In genomic region chr1:51729156-51729823, GRCh38 we compare ENCODE assay signal across 8 cellular contexts.
A peak's percentile ranks its signal among the peaks of the same experiment; 100 is the strongest.
DNase-seq lines count a peak whose midpoint lies in the region; ATAC-seq and TF ChIP-seq lines count a peak whose summit lies in the region.

No MANE protein-coding gene starts in this region.

- no peak overlapping the region for H4K91ac ChIP-seq in H9 (ENCODE audit: insufficient read length, low read depth, low read length)

- peak overlapping the region in 1 of 3 experiments; percentile 97; a peak in 4 of 7 replicates for H3K27ac Mint-ChIP-seq in H9

- H3K56ac ChIP-seq in H9 (ENCODE audit: insufficient read length, low read depth, low read length), result no peak overlapping the region

- H2AK5ac ChIP-seq in H9 (ENCODE audit: insufficient read length, low read length), result no peak overlapping the region

- DNase-seq in G401 (ENCODE audit: low spot score) (peak; percentile 71), H9 (peak; percentile 98), MG63 (peak; percentile 86), non-pigmented ciliary epithelial cell (ENCODE audit: low read depth) (peak; percentile 51)
- peak; percentile 92 for DNase-seq in activated gamma-delta T cell treated with anti-CD3 and anti-CD28 coated beads, Interleukin-2, amount 50 U/mL, for 16 hours (ENCODE audit: low read depth)

- H4K8ac ChIP-seq in H9 (replicated peaks; ENCODE audit: insufficient read length, low read depth, low read length), result no peak overlapping the region

- no peaks in the 10 kb centered on the region for H4K20me1 ChIP-seq in H9 (ENCODE audit: control insufficient read depth, insufficient read depth, insufficient read length)

- TF ChIP-seq EP300 in gastroesophageal sphincter (IDR thresholded peaks at IDR 0.05), result no peak

- no peaks in the 10 kb centered on the region for H3K27me3 Mint-ChIP-seq in H9 (ENCODE audit: low read depth)

- in situ Hi-C loops in G401 (cut with HindIII; ENCODE audit: low sequenced_read_pairs), result no loop called here

- H3K36me3 ChIP-seq in MG63, result no peaks in the 10 kb centered on the region
- H3K36me3 ChIP-seq in gastroesophageal sphincter, result no peaks in the 10 kb centered on the region
- no peaks in the 10 kb centered on the region for H3K36me3 ChIP-seq in subcutaneous abdominal adipose tissue (ENCODE audit: control insufficient read depth in 5 of 5, insufficient read depth in 5 of 5, low read length in 5 of 5)

- H4K5ac ChIP-seq in H9 (ENCODE audit: insufficient read length, low read depth, low read length), result no peak overlapping the region

- no peak overlapping the region for H3K4ac ChIP-seq in H9 (ENCODE audit: low read depth, low read length)

- H3K18ac ChIP-seq in H9 (ENCODE audit: insufficient read length, low read depth, low read length), result no peak overlapping the region

- ATAC-seq in gastroesophageal sphincter, result peak; percentile 78

- peak; percentile 84 for TF ChIP-seq POLR2A in Raji (IDR thresholded peaks at IDR 0.05; ENCODE audit: insufficient read depth, low read depth, low read length)
- no peak for TF ChIP-seq POLR2A in gastroesophageal sphincter (IDR thresholded peaks at IDR 0.05)

- no peak overlapping the region for H2BK15ac ChIP-seq in H9 (ENCODE audit: low read depth, low read length)

- H3K4me2 ChIP-seq in H9 (ENCODE audit: insufficient read depth, insufficient read length, low read length), result peak overlapping the region; percentile 68

- peak overlapping the region; percentile 54 for H3K4me3 ChIP-seq in MG63
- peak overlapping the region; percentile 53 to 59 for H3K4me3 ChIP-seq in gastroesophageal sphincter
- H3K4me3 ChIP-seq in subcutaneous abdominal adipose tissue (ENCODE audit: low read depth in 1 of 5, low read length in 5 of 5), result peak overlapping the region; percentile 69 to 81 (median 79)

- H3K9me3 Mint-ChIP-seq in H9, result no peaks in the 10 kb centered on the region; a peak in 1 of 5 replicates

- WGBS in H9 (ENCODE audit: extremely low coverage, insufficient read length, low lambda C conversion rate), result no CpG with 5 or more reads among the region's 53 CpGs
- 0% methylated on average over 5 to 13 of the region's 53 CpGs for WGBS in gastroesophageal sphincter (ENCODE audit: low coverage in 1 of 2), 2 donors

- H2BK20ac ChIP-seq in H9 (ENCODE audit: low read depth, low read length, poor library complexity, severe bottlenecking), result no peak overlapping the region

- H2BK120ac ChIP-seq in H9 (ENCODE audit: low read depth, low read length, poor library complexity, severe bottlenecking), result no peak overlapping the region

- H3K9me3 ChIP-seq in H9 (ENCODE audit: control insufficient read depth, low read depth, low read length), result no peaks in the 10 kb centered on the region
- H3K9me3 ChIP-seq in MG63, result no peaks in the 10 kb centered on the region
- no peaks in the 10 kb centered on the region for H3K9me3 ChIP-seq in gastroesophageal sphincter
- H3K9me3 ChIP-seq in subcutaneous abdominal adipose tissue (ENCODE audit: control insufficient read depth in 5 of 5, low read length in 5 of 5), result no peaks in the 10 kb centered on the region

- TF ChIP-seq CTCF in H9 (conservative IDR thresholded peaks at IDR 0.05) (no peak), gastroesophageal sphincter (IDR thresholded peaks at IDR 0.05) (no peak)

- H3K27ac ChIP-seq in H9 (ENCODE audit: insufficient read length, low read depth, low read length) (no peak overlapping the region), gastroesophageal sphincter (peak overlapping the region in 3 of 4 donors; percentile 41 to 78 (median 60)), subcutaneous abdominal adipose tissue (ENCODE audit: low read depth, low read length) (peak overlapping the region; percentile 14)

- H2BK12ac ChIP-seq in H9 (ENCODE audit: insufficient read length, low read depth, low read length), result no peak overlapping the region

- peaks cover 11% of the 10 kb centered on the region; the same call in 1 of the 2 replicates for H3K79me2 ChIP-seq in H9 (ENCODE audit: insufficient read depth, low read length)

- peak overlapping the region; percentile 56 for H3K9ac ChIP-seq in H9 (ENCODE audit: extremely low read depth, insufficient read length, low read length)
- peak overlapping the region; percentile 60 to 82 (median 69) for H3K9ac ChIP-seq in subcutaneous abdominal adipose tissue (ENCODE audit: low read length in 5 of 5)

- peaks cover 4% of the 10 kb centered on the region for H3K79me1 ChIP-seq in H9 (ENCODE audit: insufficient read depth, low read depth, low read length, poor library complexity, severe bottlenecking)

- H3T11ph ChIP-seq in H9 (ENCODE audit: low read length), result no peak overlapping the region

- H3K4me1 Mint-ChIP-seq in H9, result peaks cover 22 to 35% of the 10 kb centered on the region in 2 experiments

- H3K4me3 Mint-ChIP-seq in H9, result peak overlapping the region; percentile 87 to 91

- peaks cover 4% of the 10 kb centered on the region; the same call in 1 of the 2 replicates for H3K4me1 ChIP-seq in H9 (ENCODE audit: insufficient read depth, low read length)
- H3K4me1 ChIP-seq in gastroesophageal sphincter, result peaks cover 2 to 72% (median 18%) of the 10 kb centered on the region in 3 donors
- H3K4me1 ChIP-seq in subcutaneous abdominal adipose tissue (ENCODE audit: control insufficient read depth in 5 of 5, insufficient read depth in 5 of 5, low read length in 5 of 5), result peaks cover 0 to 29% (median 26%) of the 10 kb centered on the region in 5 donors

- no peaks in the 10 kb centered on the region for H3K36me3 Mint-ChIP-seq in H9 (ENCODE audit: insufficient read depth in 1 of 3, low read depth in 3 of 3)

- H2AFZ ChIP-seq in H9 (ENCODE audit: low read length), result no peak overlapping the region

- no peak overlapping the region for H2BK5ac ChIP-seq in H9 (ENCODE audit: insufficient read length, low read length)

- H3K27me3 ChIP-seq in H9 (ENCODE audit: insufficient read depth, low read length) (no peaks in the 10 kb centered on the region), MG63 (no peaks in the 10 kb centered on the region), gastroesophageal sphincter (no peaks in the 10 kb centered on the region), subcutaneous abdominal adipose tissue (ENCODE audit: control insufficient read depth in 5 of 5, insufficient read depth in 4 of 5, low read length in 5 of 5) (no peaks in the 10 kb centered on the region)

- H3K14ac ChIP-seq in H9 (ENCODE audit: insufficient read depth, low read length), result peak overlapping the region; percentile 63; the same call in 1 of the 2 replicates

- no peak overlapping the region for H3K23ac ChIP-seq in H9 (ENCODE audit: insufficient read length, low read depth, low read length)

- peaks cover 7% of the 10 kb centered on the region for H3K23me2 ChIP-seq in H9 (ENCODE audit: insufficient read length, low read depth, low read length, poor library complexity, severe bottlenecking)
